ENCODE assay signal across 13 cellular contexts in the genomic region with DNA sequence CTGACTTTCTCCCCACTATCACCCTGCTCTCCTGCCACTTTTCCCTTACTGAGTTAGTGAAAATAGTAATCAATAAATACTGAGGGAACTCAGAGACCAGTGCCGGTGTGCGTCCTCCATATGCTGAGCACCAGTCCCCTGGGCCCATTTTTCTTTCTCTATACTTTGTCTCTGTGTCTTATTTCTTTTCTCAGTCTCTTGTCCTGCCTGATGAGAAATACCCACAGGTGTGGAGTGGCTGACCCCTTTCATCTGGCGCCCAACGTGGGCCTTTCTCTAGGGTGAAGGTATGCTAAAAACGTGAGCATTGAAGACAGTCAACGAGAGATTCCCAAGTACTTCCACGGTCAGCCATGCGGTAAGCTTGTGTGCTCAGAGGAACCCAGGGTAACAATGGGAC. TPM values are rescaled to one million over a fixed set of nuclear protein-coding genes. Genes with fewer than 3 reads are reported as not detected.
DNase-seq lines count a peak whose midpoint lies in the region; TF ChIP-seq lines count a peak whose summit lies in the region.
"Not testable (repeated sequence)": the region's sequence is repeated elsewhere in the genome, so short reads cannot be mapped to it uniquely, and the experiment has no call there.
"Had no signal": no experiment of that assay in that cellular context is flagged by ENCODE, and none has a peak within 500 bp of the region (broad histone marks: within the 10 kb centered on the region; RNA-seq: fewer than 3 reads in every experiment).

No MANE protein-coding gene starts in this region.

- H3K4me1 ChIP-seq in mesenchymal stem cell (ENCODE audit: control insufficient read depth, insufficient read depth, low read depth, low read length); neuronal stem cell (ENCODE audit: control insufficient read depth in 2 of 2, insufficient read depth in 1 of 2, low read depth in 1 of 2, low read length in 2 of 2): not testable (repeated sequence)

- H3K27me3 Mint-ChIP-seq in Calu3 (ENCODE audit: unreplicated experiment); MCF 10A (ENCODE audit: insufficient read depth, unreplicated experiment): not testable (repeated sequence)

- H3K9ac ChIP-seq in mesenchymal stem cell (ENCODE audit: low read length); neuronal stem cell (ENCODE audit: low read depth, low read length, poor library complexity): not testable (repeated sequence)

- H2AFZ ChIP-seq in mesenchymal stem cell (ENCODE audit: low read depth, low read length); neuronal stem cell (ENCODE audit: low read length): not testable (repeated sequence)

- H2BK120ac ChIP-seq in mesenchymal stem cell (ENCODE audit: low read depth, low read length); neuronal stem cell (ENCODE audit: low read depth, low read length): not testable (repeated sequence)

- not testable (repeated sequence) for H4K8ac ChIP-seq in mesenchymal stem cell (ENCODE audit: low read length); neuronal stem cell (ENCODE audit: low read depth, low read length)

- not testable (repeated sequence) for H4K91ac ChIP-seq in mesenchymal stem cell (ENCODE audit: low read length); neuronal stem cell (ENCODE audit: low read depth, low read length, poor library complexity)

- H3K27ac Mint-ChIP-seq in Calu3 (ENCODE audit: unreplicated experiment); MCF 10A (ENCODE audit: low read depth, unreplicated experiment): not testable (repeated sequence)

- not testable (repeated sequence) for H2BK15ac ChIP-seq in mesenchymal stem cell (ENCODE audit: low read depth, poor library complexity, severe bottlenecking); neuronal stem cell (ENCODE audit: low read length)

- CTCF ChIA-PET in Calu3 (lab: Charles Lee); MCF 10A (lab: Yijun Ruan, JAX): not testable (repeated sequence)

- H2BK12ac ChIP-seq in mesenchymal stem cell (ENCODE audit: low read length in 2 of 2); neuronal stem cell (ENCODE audit: low read length): not testable (repeated sequence)

- WGBS in mesenchymal stem cell, result 100% methylated on average over 2 of the region's 8 CpGs
- WGBS in neuronal stem cell (ENCODE audit: extremely low coverage in 2 of 2, insufficient read length in 2 of 2, insufficient replicate concordance in 1 of 2), 2 donors, result no CpG with 5 or more reads among the region's 8 CpGs

- not testable (repeated sequence) for H3K4me2 ChIP-seq in mesenchymal stem cell (ENCODE audit: low read length, poor library complexity, severe bottlenecking); neuronal stem cell (ENCODE audit: insufficient read depth, low read length, poor library complexity, severe bottlenecking)

- DNase-seq in Calu3 (peak; percentile 1), LHCN-M2 (ENCODE audit: low read depth) (peak; percentile 1), MCF 10A (ENCODE audit: unreplicated experiment) (peak; percentile 6), fibroblast of pulmonary artery (ENCODE audit: low read depth) (peak; percentile 1), mesenchymal stem cell (peak; percentile 0), neuronal stem cell (ENCODE audit: low spot score) (peak; percentile 0)
- DNase-seq in activated CD4-positive, alpha-beta T cell treated with anti-CD3 and anti-CD28 coated beads for 48 hours, result peak; percentile 11

- H3K27me3 ChIP-seq in mesenchymal stem cell (ENCODE audit: control insufficient read depth in 1 of 2, insufficient read depth in 1 of 2, low read length in 2 of 2); neuronal stem cell (ENCODE audit: control insufficient read depth in 3 of 3, insufficient read depth in 3 of 3, low read depth in 1 of 3, low read length in 3 of 3): not testable (repeated sequence)

- H3K4me1 Mint-ChIP-seq in Calu3 (ENCODE audit: low read depth, unreplicated experiment); MCF 10A (ENCODE audit: insufficient read depth, unreplicated experiment): not testable (repeated sequence)

- H3K4me3 ChIP-seq in fibroblast of pulmonary artery (replicated peaks; ENCODE audit: low read depth, low read length); mesenchymal stem cell (ENCODE audit: insufficient read depth in 1 of 2, low read depth in 1 of 2, low read length in 2 of 2); neuronal stem cell (ENCODE audit: low read length in 2 of 2): not testable (repeated sequence)

- not testable (repeated sequence) for H3K79me1 ChIP-seq in mesenchymal stem cell (replicated peaks; ENCODE audit: low read length, poor library complexity, severe bottlenecking); neuronal stem cell (ENCODE audit: low read depth, low read length)

- H3K9me3 ChIP-seq in mesenchymal stem cell (ENCODE audit: control insufficient read depth, low read length); neuronal stem cell (replicated peaks in 1 of 2; ENCODE audit: control insufficient read depth in 2 of 2, insufficient read depth in 1 of 2, low read depth in 1 of 2, low read length in 2 of 2): not testable (repeated sequence)

- intact Hi-C loops in Calu3 (cut with micrococcal nuclease; ENCODE audit: unreplicated experiment); MCF 10A (cut with micrococcal nuclease): not testable (repeated sequence)

- not testable (repeated sequence) for TF ChIP-seq CTCF in Calu3 (IDR thresholded peaks at IDR 0.05; ENCODE audit: unreplicated experiment); MCF 10A (IDR thresholded peaks at IDR 0.05; ENCODE audit: unreplicated experiment); fibroblast of pulmonary artery (IDR thresholded peaks at IDR 0.05; ENCODE audit: low read length, missing control alignments)

- not testable (repeated sequence) for H3K14ac ChIP-seq in mesenchymal stem cell (ENCODE audit: low read length in 2 of 2); neuronal stem cell (ENCODE audit: low read length)

- H3K36me3 ChIP-seq in mesenchymal stem cell (ENCODE audit: control insufficient read depth in 1 of 2, insufficient read depth in 2 of 2, low read depth in 1 of 2, low read length in 2 of 2); neuronal stem cell (replicated peaks in 1 of 2; ENCODE audit: control insufficient read depth in 2 of 2, insufficient read depth in 2 of 2, low read length in 2 of 2): not testable (repeated sequence)

- H3K36me3 Mint-ChIP-seq in Calu3 (ENCODE audit: insufficient read depth, unreplicated experiment); MCF 10A (ENCODE audit: insufficient read depth, unreplicated experiment): not testable (repeated sequence)

- not testable (repeated sequence) for H3K4ac ChIP-seq in mesenchymal stem cell (ENCODE audit: low read depth in 1 of 2, low read length in 2 of 2); neuronal stem cell (ENCODE audit: low read length)

- H3K4me3 Mint-ChIP-seq in Calu3 (ENCODE audit: low read depth, unreplicated experiment); MCF 10A (ENCODE audit: unreplicated experiment): not testable (repeated sequence)

- POLR2A ChIA-PET in MCF 10A (lab: Yijun Ruan, JAX), result not testable (repeated sequence)

- not testable (repeated sequence) for H3K9me3 Mint-ChIP-seq in Calu3 (ENCODE audit: low read depth, unreplicated experiment); MCF 10A (ENCODE audit: unreplicated experiment)

- H2BK5ac ChIP-seq in mesenchymal stem cell (ENCODE audit: low read depth, low read length, poor library complexity, severe bottlenecking); neuronal stem cell (ENCODE audit: low read length): not testable (repeated sequence)

- not testable (repeated sequence) for BruUV-seq in Calu3 (replicated peaks; lab: Mats Ljungman, UMichigan); MCF 10A (replicated peaks; lab: Mats Ljungman, UMichigan)

- not testable (repeated sequence) for H3K23ac ChIP-seq in mesenchymal stem cell (ENCODE audit: low read length in 2 of 2); neuronal stem cell (ENCODE audit: low read depth, low read length, poor library complexity)

- not testable (repeated sequence) for H2AK5ac ChIP-seq in mesenchymal stem cell (ENCODE audit: low read length, severe bottlenecking); neuronal stem cell (ENCODE audit: low read depth, low read length)

- H3K18ac ChIP-seq in mesenchymal stem cell (ENCODE audit: low read depth in 1 of 2, low read length in 2 of 2); neuronal stem cell (ENCODE audit: low read length): not testable (repeated sequence)

- H3K27ac ChIP-seq in mesenchymal stem cell (ENCODE audit: low read length, poor library complexity, severe bottlenecking); neuronal stem cell (replicated peaks; ENCODE audit: low read length): not testable (repeated sequence)

RNA-seq across cellular contexts. Expression of a gene that starts 6.5 kb away (rescaled TPM):
- not detected in 2 replicates for total RNA-seq in Calu3 (2022)
- total RNA-seq in LHCN-M2 (2014; rRNA removed), result not detected in 2 replicates
- not detected for polyA plus RNA-seq in LHCN-M2 (2012)
- total RNA-seq in MCF 10A (2022), result not detected in 2 replicates
- not detected for polyA plus RNA-seq in mesenchymal stem cell (2013, experiment 1 of 2)
- not detected for polyA plus RNA-seq in mesenchymal stem cell (2013, experiment 2 of 2)
- not detected for polyA plus RNA-seq in neuronal stem cell (2013, experiment 1 of 2)
- not detected for polyA plus RNA-seq in neuronal stem cell (2013, experiment 2 of 2)
- total RNA-seq: A673; CD4-positive, alpha-beta memory T cell; H4; HT-29 had no signal
- polyA plus RNA-seq: AG04450; CD14-positive monocyte; CD4-positive, alpha-beta memory T cell had no signal

RNA-seq across cellular contexts. Expression of a gene that starts 18.3 kb away (rescaled TPM):
- total RNA-seq in Calu3 (2022), result not detected in 2 replicates
- not detected in 2 replicates for total RNA-seq in LHCN-M2 (2014; rRNA removed)
- not detected for polyA plus RNA-seq in LHCN-M2 (2012)
- not detected in 2 replicates for total RNA-seq in MCF 10A (2022)
- polyA plus RNA-seq in mesenchymal stem cell (2013, experiment 1 of 2), result not detected
- polyA plus RNA-seq in mesenchymal stem cell (2013, experiment 2 of 2), result not detected
- not detected for polyA plus RNA-seq in neuronal stem cell (2013, experiment 1 of 2)
- polyA plus RNA-seq in neuronal stem cell (2013, experiment 2 of 2), result not detected
- total RNA-seq: A673; CD4-positive, alpha-beta memory T cell; H4; HT-29 had no signal
- polyA plus RNA-seq: AG04450; CD14-positive monocyte; CD4-positive, alpha-beta memory T cell had no signal

RNA-seq across cellular contexts. Expression of a gene that starts 36.0 kb away (rescaled TPM):
- not detected in 2 replicates for total RNA-seq in Calu3 (2022)
- total RNA-seq in LHCN-M2 (2014; rRNA removed), result not detected in 2 replicates
- polyA plus RNA-seq in LHCN-M2 (2012), result not detected
- total RNA-seq in MCF 10A (2022), result not detected in 2 replicates
- polyA plus RNA-seq in mesenchymal stem cell (2013, experiment 1 of 2), result not detected
- not detected for polyA plus RNA-seq in mesenchymal stem cell (2013, experiment 2 of 2)
- not detected for polyA plus RNA-seq in neuronal stem cell (2013, experiment 1 of 2)
- not detected for polyA plus RNA-seq in neuronal stem cell (2013, experiment 2 of 2)
- total RNA-seq: A673; CD4-positive, alpha-beta memory T cell; H4; HT-29 had no signal
- polyA plus RNA-seq: AG04450; CD14-positive monocyte; CD4-positive, alpha-beta memory T cell had no signal

RNA-seq across cellular contexts. Expression of a gene that starts 38.1 kb away (rescaled TPM):
- not detected in 2 replicates for total RNA-seq in Calu3 (2022)
- total RNA-seq in LHCN-M2 (2014; rRNA removed), result not detected in 2 replicates
- polyA plus RNA-seq in LHCN-M2 (2012), result not detected
- not detected in 2 replicates for total RNA-seq in MCF 10A (2022)
- not detected for polyA plus RNA-seq in mesenchymal stem cell (2013, experiment 1 of 2)
- not detected for polyA plus RNA-seq in mesenchymal stem cell (2013, experiment 2 of 2)
- not detected for polyA plus RNA-seq in neuronal stem cell (2013, experiment 1 of 2)
- not detected for polyA plus RNA-seq in neuronal stem cell (2013, experiment 2 of 2)
- total RNA-seq: A673; CD4-positive, alpha-beta memory T cell; H4; HT-29 had no signal
- polyA plus RNA-seq: AG04450; CD14-positive monocyte; CD4-positive, alpha-beta memory T cell had no signal

RNA-seq across cellular contexts. Expression of a gene that starts 50.1 kb away (rescaled TPM):
- not detected in 2 replicates for total RNA-seq in Calu3 (2022)
- not detected in 2 replicates for total RNA-seq in LHCN-M2 (2014; rRNA removed)
- polyA plus RNA-seq in LHCN-M2 (2012), result not detected
- total RNA-seq in MCF 10A (2022), result not detected in 2 replicates
- not detected for polyA plus RNA-seq in mesenchymal stem cell (2013, experiment 1 of 2)
- not detected for polyA plus RNA-seq in mesenchymal stem cell (2013, experiment 2 of 2)
- polyA plus RNA-seq in neuronal stem cell (2013, experiment 1 of 2), result not detected
- not detected for polyA plus RNA-seq in neuronal stem cell (2013, experiment 2 of 2)
- total RNA-seq: A673; CD4-positive, alpha-beta memory T cell; H4; HT-29 had no signal
- polyA plus RNA-seq: AG04450; CD14-positive monocyte; CD4-positive, alpha-beta memory T cell had no signal
